ENCODE assay signal across 16 cellular contexts in genomic region chr3:150825192-150825915, GRCh38.
DNase-seq lines count a peak whose midpoint lies in the region; ATAC-seq, FAIRE-seq and TF ChIP-seq lines count a peak whose summit lies in the region.
"Had no signal": no experiment of that assay in that cellular context is flagged by ENCODE, and none has a peak within 500 bp of the region (broad histone marks: within the 10 kb centered on the region; RNA-seq: fewer than 3 reads in every experiment).

No MANE protein-coding gene starts in this region.

- TF ChIP-seq POLR2A in heart left ventricle (IDR thresholded peaks at IDR 0.05), result no peak
- TF ChIP-seq POLR2A in HepG2 (IDR thresholded peaks at IDR 0.05; ENCODE audit: insufficient read depth in 1 of 2, low read depth in 2 of 2, low read length in 2 of 2), result no peak

- POLR2A ChIA-PET in HepG2 (lab: Yijun Ruan, JAX), result no interaction called here

- intact Hi-C loops in Right ventricle myocardium superior (cut with DNase I), result no loop called here
- intact Hi-C loops in heart left ventricle (cut with DNase I), result no loop called here
- intact Hi-C loops in HepG2 (cut with micrococcal nuclease; ENCODE audit: unreplicated experiment), result no loop called here

- in situ Hi-C loops in HepG2 (cut with HindIII; ENCODE audit: extremely low pct_ligation_motif_present, low pct_unique_long_range_greater_than_20kb), result no loop called here

- no peak for FAIRE-seq in HepG2 (lab: Jason Lieb, UNC)

- no peak overlapping the region for H3K9ac ChIP-seq in HepG2 (ENCODE audit: insufficient read depth, low read depth, low read length)

- TF ChIP-seq CTCF in right atrium auricular region (IDR thresholded peaks at IDR 0.05), result no peak
- TF ChIP-seq CTCF in heart left ventricle (IDR thresholded peaks at IDR 0.05), result no peak
- no peak for TF ChIP-seq CTCF in HepG2 (CRISPR knock-in tag; IDR thresholded peaks at IDR 0.05)

- no peak overlapping the region for H3K4me2 ChIP-seq in HepG2 (ENCODE audit: low read depth, low read length)

- H3K27me3 ChIP-seq in right atrium auricular region (no peaks in the 10 kb centered on the region), heart left ventricle (peaks cover 0 to 4% (median 0%) of the 10 kb centered on the region in 9 donors), HepG2 (ENCODE audit: control insufficient read depth in 1 of 2, insufficient read depth in 2 of 2, low read length in 2 of 2) (peaks cover 0 to 3% of the 10 kb centered on the region in 2 experiments; a peak in 2 of 5 replicates)
- H3K27me3 ChIP-seq: SJSA1 had no signal

- H3K4me3 ChIP-seq in right atrium auricular region, result no peak overlapping the region
- H3K4me3 ChIP-seq in heart left ventricle, result no peak overlapping the region
- H3K4me3 ChIP-seq in HepG2 (replicated peaks in 1 of 3; ENCODE audit: insufficient read depth in 1 of 3, low read depth in 2 of 3, low read length in 3 of 3), result no peak overlapping the region
- H3K4me3 ChIP-seq: SJSA1 had no signal

- H3K9me3 ChIP-seq in right atrium auricular region (no peaks in the 10 kb centered on the region), heart left ventricle (no peaks in the 10 kb centered on the region), HepG2 (ENCODE audit: low read length) (no peaks in the 10 kb centered on the region)
- H3K9me3 ChIP-seq: SJSA1 had no signal

- no peak overlapping the region for H3K27ac ChIP-seq in right atrium auricular region
- no peak overlapping the region for H3K27ac ChIP-seq in heart left ventricle
- no peak overlapping the region for H3K27ac ChIP-seq in HepG2 (ENCODE audit: extremely low read length, insufficient read depth, low read length)
- H3K27ac ChIP-seq: SJSA1 had no signal

- H4K20me1 ChIP-seq in HepG2 (ENCODE audit: insufficient read depth, low read length), result no peaks in the 10 kb centered on the region

- no peaks in the 10 kb centered on the region for H3K79me2 ChIP-seq in HepG2 (ENCODE audit: insufficient read depth, low read length)

- no peak for TF ChIP-seq RAD21 in HepG2 (CRISPR knock-in tag; IDR thresholded peaks at IDR 0.05)

- no peak overlapping the region for H2AFZ ChIP-seq in HepG2 (ENCODE audit: low read length)

- DNase-seq in Right ventricle myocardium superior (no peak), right atrium auricular region (ENCODE audit: low spot score) (no peak), heart left ventricle (no peak), HepG2 (ENCODE audit: low spot score) (no peak), cerebellar cortex (ENCODE audit: low spot score) (no peak)
- DNase-seq: CD4-positive, alpha-beta T cell; H9; Karpas-422; MM.1S; NCI-H1105; NCI-H187 treated with DMSO at 0.1 percent for 48 hours; NCI-H2171 treated with DMSO at 0.1 percent for 48 hours; RPMI8226 had no signal

- WGBS in heart left ventricle, 4 donors, result 32 to 63% (median 48%) methylated on average over 6 of the region's 6 CpGs
- WGBS in HepG2 (ENCODE audit: low lambda C conversion rate), result 68% methylated on average over 6 of the region's 6 CpGs

- TF ChIP-seq EP300 in HepG2 (IDR thresholded peaks at IDR 0.05; ENCODE audit: low read depth in 2 of 2, low read length in 2 of 2) (no peak), HepG2 (CRISPR knock-in tag; IDR thresholded peaks at IDR 0.05; ENCODE audit: borderline replicate concordance) (no peak)

- no TSS peak for BruUV-seq in HepG2 (replicated peaks; lab: Mats Ljungman, UMichigan)

- ATAC-seq in Right ventricle myocardium superior (ENCODE audit: poor library complexity) (peak; percentile 31), heart left ventricle (peak; percentile 54 to 76 (median 66)), HepG2 (peak; percentile 33; the same call in 2 of the 3 replicates), GM21423 (IDR thresholded peaks at IDR 0.05; ENCODE audit: unreplicated experiment) (no peak), GM21367 (IDR thresholded peaks at IDR 0.05; ENCODE audit: unreplicated experiment) (no peak)

- H3K36me3 ChIP-seq in right atrium auricular region (no peaks in the 10 kb centered on the region), heart left ventricle (no peaks in the 10 kb centered on the region), HepG2 (replicated peaks in 1 of 2; ENCODE audit: control insufficient read depth in 1 of 2, insufficient read depth in 2 of 2, low read length in 2 of 2) (no peaks in the 10 kb centered on the region)
- H3K36me3 ChIP-seq: SJSA1 had no signal

- CTCF ChIA-PET in HepG2 (lab: Yijun Ruan, JAX; ENCODE audit: low intra/inter-chr PET ratio, low total read pairs), result no interaction called here

- H3K4me1 ChIP-seq in right atrium auricular region, result peaks cover 0 to 6% of the 10 kb centered on the region in 2 donors
- H3K4me1 ChIP-seq in heart left ventricle, result no peaks in the 10 kb centered on the region
- peaks cover 25% of the 10 kb centered on the region; the same call in 1 of the 2 replicates for H3K4me1 ChIP-seq in HepG2 (ENCODE audit: insufficient read depth, low read length)
- H3K4me1 ChIP-seq: SJSA1 had no signal

TF ChIP-seq in HepG2, 621 proteins besides CTCF, POLR2A, EP300 and RAD21:
- no peak for TF ChIP-seq ZNF619 (CRISPR knock-in tag; IDR thresholded peaks at IDR 0.05)
- no peak for TF ChIP-seq SNAI1 (CRISPR knock-in tag; IDR thresholded peaks at IDR 0.05; ENCODE audit: borderline replicate concordance)
- no peak for TF ChIP-seq NR0B2 (CRISPR knock-in tag; IDR thresholded peaks at IDR 0.05)
- TF ChIP-seq ZKSCAN1 (IDR thresholded peaks at IDR 0.05; ENCODE audit: low read length), result no peak
- no peak for TF ChIP-seq PHF20 (CRISPR knock-in tag; IDR thresholded peaks at IDR 0.05)
- no peak for TF ChIP-seq RARA (CRISPR knock-in tag; IDR thresholded peaks at IDR 0.05)
- TF ChIP-seq TSC22D2 (CRISPR knock-in tag; IDR thresholded peaks at IDR 0.05; ENCODE audit: borderline replicate concordance), result no peak
- TF ChIP-seq CENPT (CRISPR knock-in tag; IDR thresholded peaks at IDR 0.05; ENCODE audit: low read depth), result no peak
- no peak for TF ChIP-seq MTERF4 (CRISPR knock-in tag; IDR thresholded peaks at IDR 0.05)
- TF ChIP-seq ZBTB10 (CRISPR knock-in tag; IDR thresholded peaks at IDR 0.05; ENCODE audit: borderline replicate concordance), result no peak

Comparison
In these comparisons a context has a peak if more than half of its experiments do, and no peak if none do; other contexts are left out.
1. ATAC-seq: peak in Right ventricle myocardium superior (single experiment), heart left ventricle (4 of 4) and HepG2 (single experiment); none in GM21423 (single experiment) and GM21367 (single experiment).